Comparison of ENCODE assay signal across 8 cellular contexts in the genomic region with DNA sequence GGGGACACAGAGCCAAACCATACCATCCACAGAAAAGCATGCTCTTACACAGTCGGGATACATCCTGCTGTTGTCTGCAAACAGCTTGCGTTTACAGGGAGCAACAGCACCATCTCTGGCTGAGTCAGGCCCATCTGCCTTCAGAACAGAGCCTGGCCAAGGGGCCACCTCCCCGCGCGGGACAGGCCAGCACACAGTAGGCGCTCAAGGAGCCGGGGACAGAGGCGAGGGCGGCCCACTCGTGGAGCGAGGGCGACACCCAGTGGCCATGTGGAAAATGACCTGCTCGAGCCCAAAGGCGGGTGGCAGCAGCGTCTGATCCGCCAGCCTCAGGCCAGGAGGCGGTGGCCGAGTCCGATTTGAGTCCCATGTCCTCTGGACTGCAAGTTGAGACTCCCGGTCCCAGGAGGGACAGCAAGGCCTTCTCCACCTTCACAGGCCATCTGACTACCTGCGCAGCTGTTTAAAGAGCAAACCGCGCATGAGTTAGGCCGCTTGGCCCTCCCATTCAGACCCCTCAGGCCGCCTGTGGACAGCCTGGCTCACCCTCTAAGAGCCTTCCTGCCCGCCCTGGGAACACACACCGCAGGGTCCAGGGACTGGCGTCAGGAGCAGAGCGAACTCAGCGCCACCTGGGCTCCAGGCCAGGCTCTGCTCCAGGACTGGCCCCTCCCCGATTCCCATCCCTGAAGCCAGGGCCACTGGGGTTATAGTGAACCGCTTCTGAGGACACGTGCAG. TPM values are rescaled to one million over a fixed set of nuclear protein-coding genes. Genes with fewer than 3 reads are reported as not detected.
DNase-seq lines count a peak whose midpoint lies in the region; ATAC-seq and TF ChIP-seq lines count a peak whose summit lies in the region.

No MANE protein-coding gene starts in this region.

- TF ChIP-seq CTCF in endothelial cell (IDR thresholded peaks at IDR 0.05; ENCODE audit: unreplicated experiment) = peak; percentile 98
- TF ChIP-seq CTCF in mesothelial cell of epicardium (IDR thresholded peaks at IDR 0.05; ENCODE audit: unreplicated experiment) = peak; percentile 97

- H3K4me1 Mint-ChIP-seq in endothelial cell (ENCODE audit: unreplicated experiment) = peaks cover 8% of the 10 kb centered on the region
- peaks cover 3% of the 10 kb centered on the region for H3K4me1 Mint-ChIP-seq in mesothelial cell of epicardium

- ATAC-seq in GM18502 (IDR thresholded peaks at IDR 0.05; ENCODE audit: poor library complexity, unreplicated experiment) (peak; percentile 77), HG02885 (IDR thresholded peaks at IDR 0.05; ENCODE audit: poor library complexity, unreplicated experiment) (peak; percentile 79)

- H3K27ac Mint-ChIP-seq in endothelial cell (ENCODE audit: unreplicated experiment) (no peak overlapping the region), mesothelial cell of epicardium (no peak overlapping the region)

- H3K9me3 Mint-ChIP-seq in endothelial cell (ENCODE audit: unreplicated experiment) (no peaks in the 10 kb centered on the region), mesothelial cell of epicardium (no peaks in the 10 kb centered on the region)

- H3K36me3 Mint-ChIP-seq in endothelial cell (ENCODE audit: low read depth, unreplicated experiment) (no peaks in the 10 kb centered on the region), mesothelial cell of epicardium (no peaks in the 10 kb centered on the region)

- peaks cover 4% of the 10 kb centered on the region for H3K27me3 Mint-ChIP-seq in endothelial cell (ENCODE audit: unreplicated experiment)
- H3K27me3 Mint-ChIP-seq in mesothelial cell of epicardium (ENCODE audit: low read depth) = peaks cover 28% of the 10 kb centered on the region

- DNase-seq in 8988T (peak; percentile 77), NCI-H460 (ENCODE audit: extremely low read depth, low read depth) (peak; percentile 63), endothelial cell (ENCODE audit: low spot score) (peak; percentile 82), mesothelial cell of epicardium (ENCODE audit: low spot score in 2 of 2, unreplicated experiment in 2 of 2) (peak; percentile 54 to 84)
- peak; percentile 13 for DNase-seq in activated CD8-positive, alpha-beta memory T cell treated with anti-CD3 and anti-CD28 coated beads, Interleukin-2, amount 50 U/mL, for 1 hour (ENCODE audit: extremely low read depth)
- peak; percentile 47 to 51 for DNase-seq in stimulated activated CD8-positive, alpha-beta memory T cell treated with anti-CD3 and anti-CD28 coated beads, Interleukin-2, amount 100 ng/mL, for 1 hour (ENCODE audit: low read depth in 2 of 2)

- no peak overlapping the region for H3K4me3 Mint-ChIP-seq in endothelial cell (ENCODE audit: unreplicated experiment)
- peak overlapping the region; percentile 41 for H3K4me3 Mint-ChIP-seq in mesothelial cell of epicardium

RNA-seq across cellular contexts. Expression of a gene that starts 38.3 kb away (rescaled TPM):
- total RNA-seq in NCI-H460 (2014; rRNA removed; shearing (Covaris generic)) = 32.0 and 37.9 TPM in 2 replicates
- polyA plus RNA-seq in NCI-H460 (2014; cell fraction: nucleus; rRNA removed) = 99.0 and 122 TPM in 2 replicates
- total RNA-seq in endothelial cell (ENCODE audit: unreplicated experiment) = 9.4 TPM
- total RNA-seq in mesothelial cell of epicardium = 16.8 to 20.8 TPM (median 20.6 TPM) in 3 replicates

Comparison
In these comparisons a context has a peak if more than half of its experiments do, and no peak if none do; other contexts are left out.
1. Peak in every context shown above with its lines: DNase-seq and ATAC-seq.
2. DNase-seq: peak in every context shown above with its lines; median percentile 82 in endothelial cell; 77 in 8988T; 69 in mesothelial cell of epicardium; 63 in NCI-H460; 49 in stimulated activated CD8-positive, alpha-beta memory T cell treated with anti-CD3 and anti-CD28 coated beads, Interleukin-2, amount 100 ng/mL, for 1 hour; 13 in activated CD8-positive, alpha-beta memory T cell treated with anti-CD3 and anti-CD28 coated beads, Interleukin-2, amount 50 U/mL, for 1 hour.